15 cellular contexts compared by ENCODE assay signal in genomic region chr5:66378407-66378806, GRCh38.
DNase-seq lines count a peak whose midpoint lies in the region; ATAC-seq and TF ChIP-seq lines count a peak whose summit lies in the region.
"Had no signal": no experiment of that assay in that cellular context is flagged by ENCODE, and none has a peak within 500 bp of the region (broad histone marks: within the 10 kb centered on the region; RNA-seq: fewer than 3 reads in every experiment).

No MANE protein-coding gene starts in this region.

- H3K36me3 ChIP-seq in heart left ventricle = peaks cover 0 to 2% (median 0%) of the 10 kb centered on the region in 9 donors
- peaks cover 0 to 13% (median 0%) of the 10 kb centered on the region in 9 donors for H3K36me3 ChIP-seq in heart right ventricle
- H3K36me3 ChIP-seq: BLaER1 had no signal

- DNase-seq in heart left ventricle (no peak), Right ventricle myocardium inferior (ENCODE audit: missing footprints) (no peak), heart right ventricle (no peak), right cardiac atrium (no peak), epidermal melanocyte (ENCODE audit: insufficient read length, low spot score) (no peak), erythroblast (lab: John Stamatoyannopoulos, UW) (no peak)
- DNase-seq: 8988T; CD4-positive, alpha-beta memory T cell; DMS153; DMS79; GDM1; H9 had no signal

- intact Hi-C loops in heart left ventricle (cut with DNase I) = loop anchor here in 1 of 10 donors (5.0 to 10.0 kb wide), 2 partner anchors 34 to 54 kb away; no protein-coding TSS in a partner anchor
- intact Hi-C loops in Right ventricle myocardium inferior (cut with DNase I) = no loop called here
- intact Hi-C loops in heart right ventricle (cut with DNase I) = no loop called here
- intact Hi-C loops in right cardiac atrium (cut with DNase I) = no loop called here

- no peak for TF ChIP-seq POLR2A in heart left ventricle (IDR thresholded peaks at IDR 0.05)
- no peak for TF ChIP-seq POLR2A in erythroblast (IDR thresholded peaks at IDR 0.05; ENCODE audit: low read length)

- peaks cover 0 to 19% (median 0%) of the 10 kb centered on the region in 12 donors for H3K9me3 ChIP-seq in heart left ventricle
- peaks cover 0 to 25% (median 0%) of the 10 kb centered on the region in 11 donors for H3K9me3 ChIP-seq in heart right ventricle
- no peaks in the 10 kb centered on the region for H3K9me3 ChIP-seq in right cardiac atrium (ENCODE audit: control insufficient read depth, low read length)

- peak in 3 of 4 donors; percentile 45 to 66 (median 48) for ATAC-seq in heart left ventricle
- ATAC-seq in Right ventricle myocardium inferior = no peak
- peak in 3 of 8 donors; percentile 26 to 64 (median 47) for ATAC-seq in heart right ventricle
- ATAC-seq in right cardiac atrium = peak in 1 of 2 donors; percentile 53
- ATAC-seq in HG03457 (IDR thresholded peaks at IDR 0.05; ENCODE audit: unreplicated experiment) = no peak
- no peak for ATAC-seq in HG02884 (IDR thresholded peaks at IDR 0.05; ENCODE audit: unreplicated experiment)

- no peak overlapping the region for H3K4me3 ChIP-seq in heart left ventricle
- no peak overlapping the region for H3K4me3 ChIP-seq in heart right ventricle
- H3K4me3 ChIP-seq in right cardiac atrium (ENCODE audit: low read length) = no peak overlapping the region
- H3K4me3 ChIP-seq: BLaER1 had no signal

- 38 to 69% (median 47%) methylated on average over 1 of the region's 1 CpG for WGBS in heart left ventricle, 4 donors
- WGBS in heart right ventricle, 2 donors = 47 to 70% methylated on average over 1 of the region's 1 CpG
- WGBS in right cardiac atrium = 31% methylated on average over 1 of the region's 1 CpG

- H3K27ac ChIP-seq in heart left ventricle (peak overlapping the region in 9 of 12 donors; percentile 1 to 72 (median 34)), heart right ventricle (peak overlapping the region in 8 of 10 donors; percentile 20 to 63 (median 44)), right cardiac atrium (ENCODE audit: low read length) (peak overlapping the region; percentile 67)
- H3K27ac ChIP-seq: BLaER1 had no signal

- TF ChIP-seq CTCF in heart left ventricle (IDR thresholded peaks at IDR 0.05) (no peak), heart right ventricle (IDR thresholded peaks at IDR 0.05) (no peak)

- H3K4me1 ChIP-seq in heart left ventricle (peaks cover 0 to 22% (median 0%) of the 10 kb centered on the region in 12 donors), heart right ventricle (peaks cover 0 to 10% (median 0%) of the 10 kb centered on the region in 9 donors), right cardiac atrium (ENCODE audit: control insufficient read depth, insufficient read depth, low read length) (no peaks in the 10 kb centered on the region)
- H3K4me1 ChIP-seq: BLaER1 had no signal

- H3K27me3 ChIP-seq in heart left ventricle = no peaks in the 10 kb centered on the region
- H3K27me3 ChIP-seq in heart right ventricle = peaks cover 0 to 5% (median 0%) of the 10 kb centered on the region in 7 donors
- no peaks in the 10 kb centered on the region for H3K27me3 ChIP-seq in right cardiac atrium (ENCODE audit: control insufficient read depth, insufficient read depth)
- H3K27me3 ChIP-seq: BLaER1 had no signal

Comparison
In these comparisons a context has a peak if more than half of its experiments do, and no peak if none do; other contexts are left out.
1. ATAC-seq: peak in heart left ventricle (3 of 4); none in Right ventricle myocardium inferior (single experiment), HG03457 (single experiment) and HG02884 (single experiment).
2. Peak in every context shown above with its lines, with median percentiles within 50 percentile points of each other: H3K27ac ChIP-seq.